Comparison of ENCODE assay signal across 7 cellular contexts in genomic region chr1:9689971-9690381, GRCh38. TPM values are rescaled to one million over a fixed set of nuclear protein-coding genes. Genes with fewer than 3 reads are reported as not detected.
A peak's percentile ranks its signal among the peaks of the same experiment; 100 is the strongest.
DNase-seq lines count a peak whose midpoint lies in the region; ATAC-seq, FAIRE-seq and TF ChIP-seq lines count a peak whose summit lies in the region.

No MANE protein-coding gene starts in this region.

- H3K27me3 ChIP-seq in SJSA1 (replicated peaks) = no peaks in the 10 kb centered on the region
- H3K27me3 ChIP-seq in esophagus muscularis mucosa = no peaks in the 10 kb centered on the region

- DNase-seq in GM19239 (ENCODE audit: insufficient read length, low spot score) (no peak), SJSA1 (ENCODE audit: low read depth in 1 of 2, low spot score in 2 of 2) (peak; percentile 64 to 67), esophagus muscularis mucosa (ENCODE audit: extremely low spot score) (no peak), nephron progenitor cell (peak; percentile 51), DMS153 (lab: John Stamatoyannopoulos, UW) (no peak), COR-L47 (lab: John Stamatoyannopoulos, UW) (no peak)

- H3K36me3 Mint-ChIP-seq in nephron progenitor cell (ENCODE audit: low read depth) = no peaks in the 10 kb centered on the region

- H3K36me3 ChIP-seq in SJSA1 (peaks cover 6% of the 10 kb centered on the region), esophagus muscularis mucosa (peaks cover 0 to 19% (median 4%) of the 10 kb centered on the region in 4 donors)

- H3K27ac ChIP-seq in SJSA1 (peak overlapping the region; percentile 59), esophagus muscularis mucosa (replicated peaks in 1 of 4) (peak overlapping the region; percentile 64 to 78 (median 74))

- H3K4me3 Mint-ChIP-seq in nephron progenitor cell = peak overlapping the region; percentile 88

- H3K9me3 ChIP-seq in SJSA1 (replicated peaks) (no peaks in the 10 kb centered on the region), esophagus muscularis mucosa (no peaks in the 10 kb centered on the region)

- peaks cover 46% of the 10 kb centered on the region for H3K4me1 ChIP-seq in SJSA1 (replicated peaks)
- H3K4me1 ChIP-seq in esophagus muscularis mucosa = peaks cover 28 to 47% (median 37%) of the 10 kb centered on the region in 4 donors

- TF ChIP-seq POLR2A in esophagus muscularis mucosa (IDR thresholded peaks at IDR 0.05; ENCODE audit: low read depth) = no peak

- no peak for TF ChIP-seq EP300 in esophagus muscularis mucosa (IDR thresholded peaks at IDR 0.05)

- WGBS in esophagus muscularis mucosa = 39% methylated on average over 15 of the region's 23 CpGs

- H3K9me3 Mint-ChIP-seq in nephron progenitor cell = no peaks in the 10 kb centered on the region

- peak; percentile 72 for FAIRE-seq in GM19239 (lab: Jason Lieb, UNC)

- no peak overlapping the region for H3K27ac Mint-ChIP-seq in nephron progenitor cell

- peaks cover 12% of the 10 kb centered on the region for H3K4me1 Mint-ChIP-seq in nephron progenitor cell

- ATAC-seq in GM21737 (IDR thresholded peaks at IDR 0.05; ENCODE audit: unreplicated experiment) = no peak

- TF ChIP-seq CTCF in esophagus muscularis mucosa (IDR thresholded peaks at IDR 0.05) (peak in 1 of 3 experiments; percentile 7), nephron progenitor cell (IDR thresholded peaks at IDR 0.05) (no peak)

- intact Hi-C loops in esophagus muscularis mucosa (cut with DNase I) = loop anchor here (5.0 kb wide), 1 partner anchor 63 kb away; no protein-coding TSS in a partner anchor

- peaks cover 83% of the 10 kb centered on the region for H3K27me3 Mint-ChIP-seq in nephron progenitor cell (ENCODE audit: low read depth, poor library complexity)

- H3K4me3 ChIP-seq in SJSA1 (peak overlapping the region; percentile 51), esophagus muscularis mucosa (peak overlapping the region; percentile 75 to 92 (median 84))

RNA-seq across cellular contexts. Expression of gene PIK3CD, which starts 38.4 kb away (rescaled TPM):
- 9.0 and 15.7 TPM in 2 replicates for total RNA-seq in SJSA1 (2014; rRNA removed; shearing (Covaris generic))
- total RNA-seq in esophagus muscularis mucosa = 10 to 100 TPM in 3 of 4 donors, 1 to 10 TPM in 1; 7.9 to 30.4 (median 13.9) TPM

Comparison
In these comparisons a context has a peak if more than half of its experiments do, and no peak if none do; other contexts are left out.
1. DNase-seq: peak in SJSA1 (2 of 2) and nephron progenitor cell (single experiment); none in GM19239 (single experiment), esophagus muscularis mucosa (single experiment), DMS153 (single experiment) and COR-L47 (single experiment).